23 cellular contexts compared by ENCODE assay signal in genomic region chr19:38093587-38093986, GRCh38.
DNase-seq lines count a peak whose midpoint lies in the region; ATAC-seq, FAIRE-seq and TF ChIP-seq lines count a peak whose summit lies in the region.
"Had no signal": no experiment of that assay in that cellular context is flagged by ENCODE, and none has a peak within 500 bp of the region (broad histone marks: within the 10 kb centered on the region; RNA-seq: fewer than 3 reads in every experiment).

No MANE protein-coding gene starts in this region.

- DNase-seq in A549 (ENCODE audit: low read depth in 1 of 2, low spot score in 1 of 2) (no peak), NCI-H1092 (lab: John Stamatoyannopoulos, UW) (peak; percentile 44), astrocyte of the hippocampus (ENCODE audit: low read depth, low spot score) (peak; percentile 40), left ventricle myocardium superior (peak; percentile 65), NCI-H226 (no peak), Calu3 (no peak)
- DNase-seq in activated CD8-positive, alpha-beta memory T cell treated with anti-CD3 and anti-CD28 coated beads, Interleukin-2, amount 50 U/mL, for 48 hours: no peak
- DNase-seq: ACHN; activated CD4-positive, CD25-positive, alpha-beta regulatory T cell; activated naive CD8-positive, alpha-beta T cell treated with anti-CD3 and anti-CD28 coated beads for 36 hours; brain microvascular endothelial cell; CD4-positive, CD25-positive, alpha-beta regulatory T cell; dermis blood vessel endothelial cell; foreskin melanocyte; NCI-H2081 treated with DMSO at 0.1 percent for 48 hours; NCI-H774; PC-9; spleen; stimulated activated CD8-positive, alpha-beta memory T cell treated with anti-CD3 and anti-CD28 coated beads, Interleukin-4, amount 100 ng/mL, for 48 hours had no signal

- 94% methylated on average over 6 of the region's 6 CpGs for WGBS in A549 (ENCODE audit: missing lambda C conversion rate)

- CTCF ChIA-PET in A549 (lab: Yijun Ruan, JAX): interaction anchor here (0.8 to 25.6 kb wide), 10 partner anchors 8 to 193 kb away, joined by 3 to 408 read pairs (median 11); partner anchors contain the start of genes SIPA1L3 and WDR87
- CTCF ChIA-PET in Calu3 (lab: Charles Lee): interaction anchor here (1.0 kb wide), 1 partner anchor 160 kb away, joined by 3 read pairs; no protein-coding TSS in a partner anchor

- H3K27ac Mint-ChIP-seq in Calu3 (ENCODE audit: unreplicated experiment): no peak overlapping the region
- H3K27ac Mint-ChIP-seq: activated naive CD8-positive, alpha-beta T cell treated with anti-CD3 and anti-CD28 coated beads for 36 hours; activated T-helper 1 cell treated with anti-CD3 and anti-CD28 coated beads, Interleukin-12 subunit alpha, Interleukin-12 subunit beta, Interleukin-2, Interleukin-4 antibody, amounts not matched to agents 30 ng/mL and 10 ng/mL and 1 ng/mL, durations not matched to agents 14 hours and 24 hours and 36 hours; CD4-positive, CD25-positive, alpha-beta regulatory T cell had no signal

- POLR2A ChIA-PET in A549 (lab: Yijun Ruan, JAX): interaction anchor here (0.6 kb wide), 1 partner anchor 1995 kb away, joined by 6 read pairs; no protein-coding TSS in a partner anchor

- H3K4me1 ChIP-seq in A549: no peaks in the 10 kb centered on the region

- H3K27ac ChIP-seq in A549: no peak overlapping the region
- H3K27ac ChIP-seq: brain microvascular endothelial cell, epithelial cell of prostate, PC-9, spleen, suprapubic skin had no signal

- no peak for TF ChIP-seq POLR2A in A549 (IDR thresholded peaks at IDR 0.05; ENCODE audit: low read length)

- no peak for TF ChIP-seq EP300 in A549 (IDR thresholded peaks at IDR 0.05)

- no peak for TF ChIP-seq RAD21 in A549 (conservative IDR thresholded peaks at IDR 0.05 in 1 of 2, IDR thresholded peaks at IDR 0.05 in 1 of 2)

- no peaks in the 10 kb centered on the region for H3K4me1 Mint-ChIP-seq in Calu3 (ENCODE audit: low read depth, unreplicated experiment)

- TF ChIP-seq CTCF in A549 (IDR thresholded peaks at IDR 0.05) (no peak), Calu3 (IDR thresholded peaks at IDR 0.05; ENCODE audit: unreplicated experiment) (no peak)

- intact Hi-C loops in left ventricle myocardium superior (cut with micrococcal nuclease): no loop called here
- intact Hi-C loops in Calu3 (cut with micrococcal nuclease; ENCODE audit: unreplicated experiment): no loop called here

- FAIRE-seq in A549 (lab: Jason Lieb, UNC): no peak

- H3K36me3 Mint-ChIP-seq in Calu3 (ENCODE audit: insufficient read depth, unreplicated experiment): peaks cover 30% of the 10 kb centered on the region

- ATAC-seq in A549: peak; percentile 4 to 17; a peak in 3 of 6 replicates
- peak; percentile 85 for ATAC-seq in left ventricle myocardium superior
- ATAC-seq in GM21576 (IDR thresholded peaks at IDR 0.05; ENCODE audit: unreplicated experiment): no peak

- no peak overlapping the region for H3K4me2 ChIP-seq in A549
- H3K4me2 ChIP-seq: PC-9 had no signal

- H3K4me3 Mint-ChIP-seq in Calu3 (ENCODE audit: low read depth, unreplicated experiment): no peak overlapping the region
- H3K4me3 Mint-ChIP-seq: activated naive CD8-positive, alpha-beta T cell treated with anti-CD3 and anti-CD28 coated beads for 36 hours; activated T-helper 1 cell treated with anti-CD3 and anti-CD28 coated beads, Interleukin-12 subunit alpha, Interleukin-12 subunit beta, Interleukin-2, Interleukin-4 antibody, amounts not matched to agents 30 ng/mL and 10 ng/mL and 1 ng/mL, durations not matched to agents 14 hours and 24 hours and 36 hours; CD4-positive, CD25-positive, alpha-beta regulatory T cell had no signal

- no peaks in the 10 kb centered on the region for H3K9me3 ChIP-seq in A549
- H3K9me3 ChIP-seq: spleen, suprapubic skin had no signal

- no peaks in the 10 kb centered on the region for H3K27me3 Mint-ChIP-seq in Calu3 (ENCODE audit: unreplicated experiment)
- H3K27me3 Mint-ChIP-seq: activated naive CD8-positive, alpha-beta T cell treated with anti-CD3 and anti-CD28 coated beads for 36 hours; CD4-positive, CD25-positive, alpha-beta regulatory T cell had no signal

- no peak overlapping the region for H3K4me3 ChIP-seq in A549
- H3K4me3 ChIP-seq: PC-9, spleen, suprapubic skin had no signal

- no TSS peak for BruUV-seq in Calu3 (replicated peaks; lab: Mats Ljungman, UMichigan)

- H3K9me3 Mint-ChIP-seq in Calu3 (ENCODE audit: low read depth, unreplicated experiment): no peaks in the 10 kb centered on the region
- H3K9me3 Mint-ChIP-seq: activated naive CD8-positive, alpha-beta T cell treated with anti-CD3 and anti-CD28 coated beads for 36 hours; activated T-helper 1 cell treated with anti-CD3 and anti-CD28 coated beads, Interleukin-12 subunit alpha, Interleukin-12 subunit beta, Interleukin-2, Interleukin-4 antibody, amounts not matched to agents 30 ng/mL and 10 ng/mL and 1 ng/mL, durations not matched to agents 14 hours and 24 hours and 36 hours; CD4-positive, CD25-positive, alpha-beta regulatory T cell had no signal

TF ChIP-seq in A549, 52 proteins besides CTCF, POLR2A, EP300 and RAD21:
- TF ChIP-seq GATA3 (IDR thresholded peaks at IDR 0.05; ENCODE audit: borderline replicate concordance) (no peak), RNF2 (IDR thresholded peaks at IDR 0.05; ENCODE audit: borderline replicate concordance, low read depth) (no peak), RCOR1 (IDR thresholded peaks at IDR 0.05; ENCODE audit: low read depth, low read length) (no peak), ATOH8 (CRISPR knock-in tag; IDR thresholded peaks at IDR 0.05; ENCODE audit: low read depth) (no peak), ESRRA (IDR thresholded peaks at IDR 0.05; ENCODE audit: borderline replicate concordance, low read length) (no peak), ZC3H11A (IDR thresholded peaks at IDR 0.05) (no peak), ELK1 (IDR thresholded peaks at IDR 0.05; ENCODE audit: low read depth, low read length) (no peak), HEYL (CRISPR knock-in tag; IDR thresholded peaks at IDR 0.05) (no peak), HOXA7 (CRISPR knock-in tag; IDR thresholded peaks at IDR 0.05) (no peak), TP53 (CRISPR knock-in tag; IDR thresholded peaks at IDR 0.05) (no peak), FOSB (CRISPR knock-in tag; IDR thresholded peaks at IDR 0.05) (no peak), HES2 (IDR thresholded peaks at IDR 0.05) (no peak), POLR2AphosphoS2 (conservative IDR thresholded peaks at IDR 0.05; ENCODE audit: low read length) (no peak), EHF (CRISPR knock-in tag; IDR thresholded peaks at IDR 0.05) (no peak)

Comparison
In these comparisons a context has a peak if more than half of its experiments do, and no peak if none do; other contexts are left out.
1. DNase-seq: peak in NCI-H1092 (single experiment), astrocyte of the hippocampus (single experiment) and left ventricle myocardium superior (single experiment); none in A549 (0 of 2), NCI-H226 (single experiment), activated CD8-positive, alpha-beta memory T cell treated with anti-CD3 and anti-CD28 coated beads, Interleukin-2, amount 50 U/mL, for 48 hours (single experiment) and Calu3 (single experiment).